In genomic region chr6:160791459-160791858, GRCh38 we compare ENCODE assay signal across 12 cellular contexts.
DNase-seq lines count a peak whose midpoint lies in the region; ATAC-seq and TF ChIP-seq lines count a peak whose summit lies in the region.
"Had no signal": no experiment of that assay in that cellular context is flagged by ENCODE, and none has a peak within 500 bp of the region (broad histone marks: within the 10 kb centered on the region; RNA-seq: fewer than 3 reads in every experiment).

No MANE protein-coding gene starts in this region.

- H3K36me3 Mint-ChIP-seq in activated CD8-positive, alpha-beta T cell treated with anti-CD3 and anti-CD28 coated beads, Interleukin-2, amount 10 ng/mL, durations not matched to agents 7 days and 5 days (ENCODE audit: low read depth) = no peaks in the 10 kb centered on the region

- no peak overlapping the region for H3K4me3 Mint-ChIP-seq in activated CD8-positive, alpha-beta T cell treated with anti-CD3 and anti-CD28 coated beads, Interleukin-2, amount 10 ng/mL, durations not matched to agents 7 days and 5 days

- no peak for TF ChIP-seq CTCF in foreskin keratinocyte (conservative IDR thresholded peaks at IDR 0.05)

- ATAC-seq in GM18909 (IDR thresholded peaks at IDR 0.05; ENCODE audit: poor library complexity, unreplicated experiment) (peak; percentile 65), GM21529 (IDR thresholded peaks at IDR 0.05; ENCODE audit: unreplicated experiment) (peak; percentile 67), HG03342 (IDR thresholded peaks at IDR 0.05; ENCODE audit: unreplicated experiment) (peak; percentile 58), foreskin keratinocyte (peak; percentile 68)
- ATAC-seq in activated CD8-positive, alpha-beta T cell treated with anti-CD3 and anti-CD28 coated beads, Interleukin-2, amount 10 ng/mL, durations not matched to agents 7 days and 5 days = no peak
- ATAC-seq: SK-N-SH treated with all-trans-retinoic acid at 6 μM for 48 hours had no signal

- CTCF ChIA-PET in activated CD8-positive, alpha-beta T cell treated with anti-CD3 and anti-CD28 coated beads, Interleukin-2, amount 10 ng/mL, durations not matched to agents 7 days and 5 days (lab: Charles Lee) = no interaction called here

- peak overlapping the region; percentile 85 for H3K27ac ChIP-seq in foreskin keratinocyte
- H3K27ac ChIP-seq: parathyroid adenoma had no signal

- peaks cover 51% of the 10 kb centered on the region for H3K4me1 ChIP-seq in foreskin keratinocyte
- H3K4me1 ChIP-seq: parathyroid adenoma had no signal

- peaks cover 14% of the 10 kb centered on the region for H3K9me3 Mint-ChIP-seq in activated CD8-positive, alpha-beta T cell treated with anti-CD3 and anti-CD28 coated beads, Interleukin-2, amount 10 ng/mL, durations not matched to agents 7 days and 5 days (ENCODE audit: insufficient read depth)

- H3K27ac Mint-ChIP-seq in activated CD8-positive, alpha-beta T cell treated with anti-CD3 and anti-CD28 coated beads, Interleukin-2, amount 10 ng/mL, durations not matched to agents 7 days and 5 days = no peak overlapping the region

- POLR2A ChIA-PET in activated CD8-positive, alpha-beta T cell treated with anti-CD3 and anti-CD28 coated beads, Interleukin-2, amount 10 ng/mL, durations not matched to agents 7 days and 5 days (lab: Charles Lee) = no interaction called here

- H3K27me3 Mint-ChIP-seq in activated CD8-positive, alpha-beta T cell treated with anti-CD3 and anti-CD28 coated beads, Interleukin-2, amount 10 ng/mL, durations not matched to agents 7 days and 5 days (ENCODE audit: low read depth) = no peaks in the 10 kb centered on the region

- DNase-seq in foreskin keratinocyte (peak in 1 of 2 donors; percentile 44), pons (ENCODE audit: low spot score) (no peak), NOMO-1 treated with DMSO at 0.1 percent for 48 hours (lab: John Stamatoyannopoulos, UW; ENCODE audit: unreplicated experiment) (no peak)
- no peak for DNase-seq in activated CD8-positive, alpha-beta T cell treated with anti-CD3 and anti-CD28 coated beads, Interleukin-2, amount 10 ng/mL, durations not matched to agents 7 days and 5 days
- DNase-seq: IMR-90, kidney glomerular epithelial cell, NCI-H226 had no signal

- H3K4me1 Mint-ChIP-seq in activated CD8-positive, alpha-beta T cell treated with anti-CD3 and anti-CD28 coated beads, Interleukin-2, amount 10 ng/mL, durations not matched to agents 7 days and 5 days (ENCODE audit: low read depth) = no peaks in the 10 kb centered on the region

- no peaks in the 10 kb centered on the region for H3K27me3 ChIP-seq in foreskin keratinocyte
